1 cellular context compared by ENCODE assay signal in the genomic region with DNA sequence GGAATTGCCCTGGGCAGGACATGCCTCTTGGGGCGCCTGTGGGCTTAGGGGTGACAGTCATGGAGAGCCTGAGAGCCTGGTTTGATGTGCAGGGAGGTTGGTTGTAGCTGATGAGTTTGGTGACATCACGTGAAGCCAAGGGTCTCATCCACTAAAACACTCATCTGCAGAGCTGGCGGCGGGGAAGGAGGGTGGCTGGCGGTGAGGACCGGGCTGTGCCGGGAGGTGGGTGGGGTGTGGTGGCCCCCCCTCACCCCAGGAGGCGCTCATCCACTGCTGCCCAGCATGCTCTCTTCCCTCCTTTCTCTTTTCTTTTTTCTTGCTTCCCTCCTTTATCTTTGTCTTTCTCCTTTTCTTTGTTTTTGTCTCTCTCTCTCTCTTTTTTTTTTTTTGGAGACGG.
TF ChIP-seq lines count a peak whose summit lies in the region.

No MANE protein-coding gene starts in this region.

TF ChIP-seq in GM23338, 12 proteins besides CTCF, POLR2A, EP300 and RAD21:
- TF ChIP-seq, protein P1, sequence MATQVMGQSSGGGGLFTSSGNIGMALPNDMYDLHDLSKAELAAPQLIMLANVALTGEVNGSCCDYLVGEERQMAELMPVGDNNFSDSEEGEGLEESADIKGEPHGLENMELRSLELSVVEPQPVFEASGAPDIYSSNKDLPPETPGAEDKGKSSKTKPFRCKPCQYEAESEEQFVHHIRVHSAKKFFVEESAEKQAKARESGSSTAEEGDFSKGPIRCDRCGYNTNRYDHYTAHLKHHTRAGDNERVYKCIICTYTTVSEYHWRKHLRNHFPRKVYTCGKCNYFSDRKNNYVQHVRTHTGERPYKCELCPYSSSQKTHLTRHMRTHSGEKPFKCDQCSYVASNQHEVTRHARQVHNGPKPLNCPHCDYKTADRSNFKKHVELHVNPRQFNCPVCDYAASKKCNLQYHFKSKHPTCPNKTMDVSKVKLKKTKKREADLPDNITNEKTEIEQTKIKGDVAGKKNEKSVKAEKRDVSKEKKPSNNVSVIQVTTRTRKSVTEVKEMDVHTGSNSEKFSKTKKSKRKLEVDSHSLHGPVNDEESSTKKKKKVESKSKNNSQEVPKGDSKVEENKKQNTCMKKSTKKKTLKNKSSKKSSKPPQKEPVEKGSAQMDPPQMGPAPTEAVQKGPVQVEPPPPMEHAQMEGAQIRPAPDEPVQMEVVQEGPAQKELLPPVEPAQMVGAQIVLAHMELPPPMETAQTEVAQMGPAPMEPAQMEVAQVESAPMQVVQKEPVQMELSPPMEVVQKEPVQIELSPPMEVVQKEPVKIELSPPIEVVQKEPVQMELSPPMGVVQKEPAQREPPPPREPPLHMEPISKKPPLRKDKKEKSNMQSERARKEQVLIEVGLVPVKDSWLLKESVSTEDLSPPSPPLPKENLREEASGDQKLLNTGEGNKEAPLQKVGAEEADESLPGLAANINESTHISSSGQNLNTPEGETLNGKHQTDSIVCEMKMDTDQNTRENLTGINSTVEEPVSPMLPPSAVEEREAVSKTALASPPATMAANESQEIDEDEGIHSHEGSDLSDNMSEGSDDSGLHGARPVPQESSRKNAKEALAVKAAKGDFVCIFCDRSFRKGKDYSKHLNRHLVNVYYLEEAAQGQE (IDR thresholded peaks at IDR 0.05; ENCODE audit: unreplicated experiment), result no peak
- no peak for TF ChIP-seq EZH2 (IDR thresholded peaks at IDR 0.05; ENCODE audit: low read depth, unreplicated experiment)
- TF ChIP-seq NANOG (IDR thresholded peaks at IDR 0.05; ENCODE audit: borderline replicate concordance), result no peak
- TF ChIP-seq, protein P2, sequence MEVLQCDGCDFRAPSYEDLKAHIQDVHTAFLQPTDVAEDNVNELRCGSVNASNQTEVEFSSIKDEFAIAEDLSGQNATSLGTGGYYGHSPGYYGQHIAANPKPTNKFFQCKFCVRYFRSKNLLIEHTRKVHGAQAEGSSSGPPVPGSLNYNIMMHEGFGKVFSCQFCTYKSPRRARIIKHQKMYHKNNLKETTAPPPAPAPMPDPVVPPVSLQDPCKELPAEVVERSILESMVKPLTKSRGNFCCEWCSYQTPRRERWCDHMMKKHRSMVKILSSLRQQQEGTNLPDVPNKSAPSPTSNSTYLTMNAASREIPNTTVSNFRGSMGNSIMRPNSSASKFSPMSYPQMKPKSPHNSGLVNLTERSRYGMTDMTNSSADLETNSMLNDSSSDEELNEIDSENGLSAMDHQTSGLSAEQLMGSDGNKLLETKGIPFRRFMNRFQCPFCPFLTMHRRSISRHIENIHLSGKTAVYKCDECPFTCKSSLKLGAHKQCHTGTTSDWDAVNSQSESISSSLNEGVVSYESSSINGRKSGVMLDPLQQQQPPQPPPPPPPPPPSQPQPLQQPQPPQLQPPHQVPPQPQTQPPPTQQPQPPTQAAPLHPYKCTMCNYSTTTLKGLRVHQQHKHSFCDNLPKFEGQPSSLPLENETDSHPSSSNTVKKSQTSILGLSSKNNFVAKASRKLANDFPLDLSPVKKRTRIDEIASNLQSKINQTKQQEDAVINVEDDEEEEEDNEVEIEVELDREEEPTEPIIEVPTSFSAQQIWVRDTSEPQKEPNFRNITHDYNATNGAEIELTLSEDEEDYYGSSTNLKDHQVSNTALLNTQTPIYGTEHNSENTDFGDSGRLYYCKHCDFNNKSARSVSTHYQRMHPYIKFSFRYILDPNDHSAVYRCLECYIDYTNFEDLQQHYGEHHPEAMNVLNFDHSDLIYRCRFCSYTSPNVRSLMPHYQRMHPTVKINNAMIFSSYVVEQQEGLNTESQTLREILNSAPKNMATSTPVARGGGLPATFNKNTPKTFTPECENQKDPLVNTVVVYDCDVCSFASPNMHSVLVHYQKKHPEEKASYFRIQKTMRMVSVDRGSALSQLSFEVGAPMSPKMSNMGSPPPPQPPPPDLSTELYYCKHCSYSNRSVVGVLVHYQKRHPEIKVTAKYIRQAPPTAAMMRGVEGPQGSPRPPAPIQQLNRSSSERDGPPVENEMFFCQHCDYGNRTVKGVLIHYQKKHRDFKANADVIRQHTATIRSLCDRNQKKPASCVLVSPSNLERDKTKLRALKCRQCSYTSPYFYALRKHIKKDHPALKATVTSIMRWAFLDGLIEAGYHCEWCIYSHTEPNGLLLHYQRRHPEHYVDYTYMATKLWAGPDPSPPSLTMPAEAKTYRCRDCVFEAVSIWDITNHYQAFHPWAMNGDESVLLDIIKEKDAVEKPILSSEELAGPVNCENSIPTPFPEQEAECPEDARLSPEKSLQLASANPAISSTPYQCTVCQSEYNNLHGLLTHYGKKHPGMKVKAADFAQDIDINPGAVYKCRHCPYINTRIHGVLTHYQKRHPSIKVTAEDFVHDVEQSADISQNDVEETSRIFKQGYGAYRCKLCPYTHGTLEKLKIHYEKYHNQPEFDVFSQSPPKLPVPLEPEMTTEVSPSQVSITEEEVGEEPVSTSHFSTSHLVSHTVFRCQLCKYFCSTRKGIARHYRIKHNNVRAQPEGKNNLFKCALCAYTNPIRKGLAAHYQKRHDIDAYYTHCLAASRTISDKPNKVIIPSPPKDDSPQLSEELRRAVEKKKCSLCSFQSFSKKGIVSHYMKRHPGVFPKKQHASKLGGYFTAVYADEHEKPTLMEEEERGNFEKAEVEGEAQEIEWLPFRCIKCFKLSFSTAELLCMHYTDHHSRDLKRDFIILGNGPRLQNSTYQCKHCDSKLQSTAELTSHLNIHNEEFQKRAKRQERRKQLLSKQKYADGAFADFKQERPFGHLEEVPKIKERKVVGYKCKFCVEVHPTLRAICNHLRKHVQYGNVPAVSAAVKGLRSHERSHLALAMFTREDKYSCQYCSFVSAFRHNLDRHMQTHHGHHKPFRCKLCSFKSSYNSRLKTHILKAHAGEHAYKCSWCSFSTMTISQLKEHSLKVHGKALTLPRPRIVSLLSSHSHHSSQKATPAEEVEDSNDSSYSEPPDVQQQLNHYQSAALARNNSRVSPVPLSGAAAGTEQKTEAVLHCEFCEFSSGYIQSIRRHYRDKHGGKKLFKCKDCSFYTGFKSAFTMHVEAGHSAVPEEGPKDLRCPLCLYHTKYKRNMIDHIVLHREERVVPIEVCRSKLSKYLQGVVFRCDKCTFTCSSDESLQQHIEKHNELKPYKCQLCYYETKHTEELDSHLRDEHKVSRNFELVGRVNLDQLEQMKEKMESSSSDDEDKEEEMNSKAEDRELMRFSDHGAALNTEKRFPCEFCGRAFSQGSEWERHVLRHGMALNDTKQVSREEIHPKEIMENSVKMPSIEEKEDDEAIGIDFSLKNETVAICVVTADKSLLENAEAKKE (CRISPR knock-in tag; IDR thresholded peaks at IDR 0.05), result no peak
- TF ChIP-seq JUNB (IDR thresholded peaks at IDR 0.05; ENCODE audit: unreplicated experiment), result no peak
- no peak for TF ChIP-seq ZNF331 (CRISPR knock-in tag; IDR thresholded peaks at IDR 0.05; ENCODE audit: low read depth)
- no peak for TF ChIP-seq ETS1 (IDR thresholded peaks at IDR 0.05)
- TF ChIP-seq STAT1 (IDR thresholded peaks at IDR 0.05; ENCODE audit: unreplicated experiment), result no peak
- no peak for TF ChIP-seq ZNF114 (CRISPR knock-in tag; IDR thresholded peaks at IDR 0.05)
TF ChIP-seq in GM23338: peak in this region for 0.
